8 cellular contexts compared by ENCODE assay signal in the genomic region with DNA sequence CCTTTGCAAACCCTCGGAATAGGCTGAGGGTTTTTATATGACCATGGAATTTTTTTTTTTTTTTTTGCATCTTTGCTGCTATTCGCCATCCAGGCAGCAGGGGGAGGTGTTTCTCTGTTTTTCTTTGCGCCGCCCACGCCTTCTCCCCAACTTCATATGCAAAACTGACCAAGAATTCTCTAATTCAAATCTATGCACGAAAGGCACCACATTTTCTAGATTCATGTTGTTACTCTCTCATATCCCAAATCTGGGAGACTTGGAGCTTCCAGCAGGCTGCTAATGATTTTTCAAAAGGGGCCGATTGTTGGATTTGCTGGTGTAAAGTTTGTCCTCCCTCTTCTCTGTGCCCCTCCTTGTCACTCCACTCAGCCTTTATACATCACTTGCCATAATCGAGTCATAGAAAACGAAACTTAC. TPM values are rescaled to one million over a fixed set of nuclear protein-coding genes. Genes with fewer than 3 reads are reported as not detected.
DNase-seq lines count a peak whose midpoint lies in the region; ATAC-seq and TF ChIP-seq lines count a peak whose summit lies in the region.

No MANE protein-coding gene starts in this region.

- CTCF ChIA-PET in A673 (lab: Charles Lee): interaction anchor here (0.6 to 0.8 kb wide), 2 partner anchors 401 to 985 kb away, joined by 3 to 4 read pairs; no protein-coding TSS in a partner anchor
- CTCF ChIA-PET in MCF 10A (lab: Yijun Ruan, JAX): interaction anchor here (0.5 to 4.9 kb wide), 35 partner anchors 10 to 1859 kb away, joined by 3 to 42 read pairs (median 4); no protein-coding TSS in a partner anchor

- H3K27me3 ChIP-seq in A673 (replicated peaks; ENCODE audit: insufficient read depth, low read depth, low read length, poor library complexity): no peaks in the 10 kb centered on the region

- ATAC-seq in GM18511 (IDR thresholded peaks at IDR 0.05; ENCODE audit: unreplicated experiment): peak; percentile 33
- ATAC-seq in HG02938 (IDR thresholded peaks at IDR 0.05; ENCODE audit: unreplicated experiment): no peak

- peak overlapping the region; percentile 17 for H3K27ac Mint-ChIP-seq in MCF 10A (ENCODE audit: low read depth, unreplicated experiment)

- POLR2A ChIA-PET in A673 (lab: Charles Lee; ENCODE audit: low non-redundant PET): no interaction called here
- POLR2A ChIA-PET in MCF 10A (lab: Yijun Ruan, JAX): interaction anchor here (0.7 to 1.3 kb wide), 8 partner anchors 15 to 1343 kb away, joined by 3 to 5 read pairs (median 3); no protein-coding TSS in a partner anchor

- BruUV-seq in A673 (replicated peaks; lab: Mats Ljungman, UMichigan): no TSS peak
- BruUV-seq in MCF 10A (replicated peaks; lab: Mats Ljungman, UMichigan): no TSS peak

- no peaks in the 10 kb centered on the region for H3K9me3 Mint-ChIP-seq in MCF 10A (ENCODE audit: unreplicated experiment)

- peak overlapping the region; percentile 83 for H3K27ac ChIP-seq in A673 (ENCODE audit: low read depth, low read length, poor library complexity, severe bottlenecking)

- peaks cover 9% of the 10 kb centered on the region for H3K4me1 Mint-ChIP-seq in MCF 10A (ENCODE audit: insufficient read depth, unreplicated experiment)

- no peaks in the 10 kb centered on the region for H3K27me3 Mint-ChIP-seq in MCF 10A (ENCODE audit: insufficient read depth, unreplicated experiment)

- DNase-seq in A673 (ENCODE audit: low spot score) (peak; percentile 88), MV-4-11 (lab: John Stamatoyannopoulos, UW) (peak; percentile 37), UCSD-AML1 (lab: John Stamatoyannopoulos, UW; ENCODE audit: unreplicated experiment) (peak; percentile 35), MCF 10A (ENCODE audit: unreplicated experiment) (peak; percentile 77), iris pigment epithelial cell (ENCODE audit: low read depth) (peak; percentile 64)
- DNase-seq in stimulated activated CD4-positive, alpha-beta T cell treated with anti-CD3 and anti-CD28 coated beads, Interleukin-12 subunit alpha, Interleukin-12 subunit beta, amount 100 ng/mL, for 24 hours (ENCODE audit: low read depth in 2 of 2): peak; percentile 43 to 60

- TF ChIP-seq CTCF in A673 (conservative IDR thresholded peaks at IDR 0.05; ENCODE audit: low read depth, low read length) (peak; percentile 91), MCF 10A (IDR thresholded peaks at IDR 0.05; ENCODE audit: unreplicated experiment) (peak; percentile 82)

- no peaks in the 10 kb centered on the region for H3K9me3 ChIP-seq in A673 (ENCODE audit: low read depth, low read length, poor library complexity, severe bottlenecking)

- peaks cover 6% of the 10 kb centered on the region for H3K36me3 Mint-ChIP-seq in MCF 10A (ENCODE audit: insufficient read depth, unreplicated experiment)

- H3K4me3 ChIP-seq in A673 (ENCODE audit: low read depth, low read length, poor library complexity, severe bottlenecking): peak overlapping the region; percentile 33

- H3K4me1 ChIP-seq in A673 (ENCODE audit: insufficient read depth, low read length, poor library complexity, severe bottlenecking): peaks cover 16% of the 10 kb centered on the region

- H3K4me3 Mint-ChIP-seq in MCF 10A (ENCODE audit: unreplicated experiment): peak overlapping the region; percentile 60

- no peaks in the 10 kb centered on the region for H3K36me3 ChIP-seq in A673 (ENCODE audit: insufficient read depth, low read length, poor library complexity, severe bottlenecking)

- intact Hi-C loops in A673 (cut with micrococcal nuclease; ENCODE audit: unreplicated experiment) (loop anchor here (1.0 to 10.0 kb wide), 7 partner anchors 728 to 1798 kb away; partner anchors contain the start of gene CPEB2), MCF 10A (cut with micrococcal nuclease) (loop anchor here (1.0 to 5.0 kb wide), 10 partner anchors 44 to 1506 kb away; partner anchors contain the start of gene CPEB2)

RNA-seq across cellular contexts. Expression of gene BOD1L1, which starts 29.1 kb away (rescaled TPM):
- total RNA-seq in A673 (2021) (44.8 and 47.2 TPM in 2 replicates), MCF 10A (2022) (46.8 and 55.4 TPM in 2 replicates)

Comparison
In these comparisons a context has a peak if more than half of its experiments do, and no peak if none do; other contexts are left out.
1. DNase-seq: peak in every context shown above with its lines; median percentile 88 in A673; 77 in MCF 10A; 64 in iris pigment epithelial cell; 52 in stimulated activated CD4-positive, alpha-beta T cell treated with anti-CD3 and anti-CD28 coated beads, Interleukin-12 subunit alpha, Interleukin-12 subunit beta, amount 100 ng/mL, for 24 hours; 37 in MV-4-11; 35 in UCSD-AML1.